In genomic region chr17:6261496-6261895, GRCh38 we compare ENCODE assay signal across 17 cellular contexts.
DNase-seq lines count a peak whose midpoint lies in the region; ATAC-seq and TF ChIP-seq lines count a peak whose summit lies in the region.
"Had no signal": no experiment of that assay in that cellular context is flagged by ENCODE, and none has a peak within 500 bp of the region (broad histone marks: within the 10 kb centered on the region; RNA-seq: fewer than 3 reads in every experiment).

No MANE protein-coding gene starts in this region.

- no peak overlapping the region for H3K9ac ChIP-seq in mesendoderm (ENCODE audit: low read length)

- BruUV-seq in MCF 10A (replicated peaks; lab: Mats Ljungman, UMichigan), result no TSS peak

- H3K27me3 ChIP-seq in breast epithelium, result peaks cover 0 to 17% of the 10 kb centered on the region in 2 donors
- H3K27me3 ChIP-seq in mesendoderm (ENCODE audit: insufficient read depth, low read length, poor library complexity), result no peaks in the 10 kb centered on the region
- H3K27me3 ChIP-seq in spleen (replicated peaks in 1 of 7), result peaks cover 0 to 16% (median 0%) of the 10 kb centered on the region in 7 donors
- H3K27me3 ChIP-seq: BE2C had no signal

- H3K18ac ChIP-seq in mesendoderm (ENCODE audit: low read length), result no peak overlapping the region

- H3K27me3 Mint-ChIP-seq in MCF 10A (ENCODE audit: insufficient read depth, unreplicated experiment) (peaks cover 95% of the 10 kb centered on the region), WTC11 (ENCODE audit: low read depth) (peaks cover 3% of the 10 kb centered on the region)

- DNase-seq in MCF 10A (ENCODE audit: unreplicated experiment) (no peak), breast epithelium (ENCODE audit: low spot score in 2 of 2) (no peak), WTC11 (ENCODE audit: low spot score) (no peak), mesendoderm (peak; percentile 23), renal cortical epithelial cell (ENCODE audit: low read depth) (peak; percentile 11), spleen (no peak), NCI-H1694 (lab: John Stamatoyannopoulos, UW) (no peak)
- DNase-seq: ACHN; BE2C; C1 segment of cervical spinal cord; CD4-positive, CD25-positive, alpha-beta regulatory T cell; CD8-positive, alpha-beta memory T cell; COR-L47; GOT3 had no signal

- intact Hi-C loops in MCF 10A (cut with micrococcal nuclease), result no loop called here
- intact Hi-C loops in breast epithelium (cut with DNase I; ENCODE audit: low total_unique reads), result no loop called here
- intact Hi-C loops in spleen (cut with DNase I; ENCODE audit: low total_unique reads), result no loop called here

- ATAC-seq in WTC11 (peak; percentile 35), GM19455 (IDR thresholded peaks at IDR 0.05; ENCODE audit: unreplicated experiment) (no peak)

- H3K36me3 Mint-ChIP-seq in MCF 10A (ENCODE audit: insufficient read depth, unreplicated experiment) (peaks cover 4% of the 10 kb centered on the region), WTC11 (peaks cover 10% of the 10 kb centered on the region)
- H3K36me3 Mint-ChIP-seq: CD4-positive, CD25-positive, alpha-beta regulatory T cell; CD8-positive, alpha-beta memory T cell had no signal

- H3K4me3 ChIP-seq in breast epithelium, result no peak overlapping the region
- no peak overlapping the region for H3K4me3 ChIP-seq in mesendoderm (ENCODE audit: low read length)
- no peak overlapping the region for H3K4me3 ChIP-seq in spleen
- H3K4me3 ChIP-seq: HAP-1 had no signal

- H3K56ac ChIP-seq in mesendoderm (ENCODE audit: low read length), result no peak overlapping the region

- no peak overlapping the region for H2BK120ac ChIP-seq in mesendoderm (ENCODE audit: low read depth, low read length)

- no peaks in the 10 kb centered on the region for H3K79me2 ChIP-seq in mesendoderm (ENCODE audit: control insufficient read depth, insufficient read depth, low read length)

- POLR2A ChIA-PET in MCF 10A (lab: Yijun Ruan, JAX), result no interaction called here
- POLR2A ChIA-PET in WTC11 (lab: Charles Lee), result no interaction called here

- H3K4me2 ChIP-seq in mesendoderm (ENCODE audit: low read length), result no peak overlapping the region

- H2AK5ac ChIP-seq in mesendoderm (ENCODE audit: low read length), result no peak overlapping the region

- no peak overlapping the region for H2BK5ac ChIP-seq in mesendoderm (ENCODE audit: low read length)

- H3K4me3 Mint-ChIP-seq in MCF 10A (ENCODE audit: unreplicated experiment) (no peak overlapping the region), WTC11 (no peak overlapping the region)
- H3K4me3 Mint-ChIP-seq: CD4-positive, CD25-positive, alpha-beta regulatory T cell; CD8-positive, alpha-beta memory T cell had no signal

- H3K9me3 Mint-ChIP-seq in MCF 10A (ENCODE audit: unreplicated experiment) (peaks cover 6% of the 10 kb centered on the region), WTC11 (peaks cover 26% of the 10 kb centered on the region)

- H3K4ac ChIP-seq in mesendoderm (ENCODE audit: low read depth, low read length), result no peak overlapping the region

- H3K27ac Mint-ChIP-seq in MCF 10A (ENCODE audit: low read depth, unreplicated experiment) (peak overlapping the region; percentile 49), WTC11 (peak overlapping the region; percentile 13; the same call in 1 of the 2 replicates)
- H3K27ac Mint-ChIP-seq: CD4-positive, CD25-positive, alpha-beta regulatory T cell; CD8-positive, alpha-beta memory T cell had no signal

- TF ChIP-seq CTCF in MCF 10A (IDR thresholded peaks at IDR 0.05; ENCODE audit: unreplicated experiment) (no peak), breast epithelium (IDR thresholded peaks at IDR 0.05) (no peak), WTC11 (IDR thresholded peaks at IDR 0.05) (no peak), spleen (IDR thresholded peaks at IDR 0.05 in 8 of 11, conservative IDR thresholded peaks at IDR 0.05 in 3 of 11) (no peak)

- H3K23ac ChIP-seq in mesendoderm (ENCODE audit: low read length), result no peak overlapping the region

- H3K27ac ChIP-seq in breast epithelium, result no peak overlapping the region
- H3K27ac ChIP-seq in mesendoderm (ENCODE audit: low read depth, low read length), result no peak overlapping the region
- H3K27ac ChIP-seq in spleen, result no peak overlapping the region
- H3K27ac ChIP-seq: HL-60 had no signal

- no peak overlapping the region for H4K5ac ChIP-seq in mesendoderm (ENCODE audit: low read length)

- no peak for TF ChIP-seq POLR2A in breast epithelium (IDR thresholded peaks at IDR 0.05)
- TF ChIP-seq POLR2A in spleen (IDR thresholded peaks at IDR 0.05), result no peak

- H3K9me3 ChIP-seq in breast epithelium (peaks cover 0 to 11% of the 10 kb centered on the region in 2 donors), spleen (peaks cover 0 to 10% (median 3%) of the 10 kb centered on the region in 8 donors)
- H3K9me3 ChIP-seq: BE2C, HAP-1 had no signal

- no CpG with 5 or more reads among the region's 6 CpGs for WGBS in mesendoderm (ENCODE audit: extremely low coverage, insufficient coverage, low lambda C conversion rate)
- 30 to 42% (median 41%) methylated on average over 6 of the region's 6 CpGs for WGBS in spleen, 5 donors

- no peak overlapping the region for H2BK15ac ChIP-seq in mesendoderm (replicated peaks; ENCODE audit: low read depth)

- H3K36me3 ChIP-seq in breast epithelium (no peaks in the 10 kb centered on the region), mesendoderm (ENCODE audit: control insufficient read depth, insufficient read depth, low read length) (no peaks in the 10 kb centered on the region), spleen (no peaks in the 10 kb centered on the region)
- H3K36me3 ChIP-seq: BE2C, HAP-1 had no signal

- no peaks in the 10 kb centered on the region for H3K4me1 ChIP-seq in breast epithelium
- H3K4me1 ChIP-seq in mesendoderm (ENCODE audit: control insufficient read depth, low read depth, low read length), result peaks cover 3% of the 10 kb centered on the region
- no peaks in the 10 kb centered on the region for H3K4me1 ChIP-seq in spleen
- H3K4me1 ChIP-seq: BE2C, HAP-1 had no signal

- no peaks in the 10 kb centered on the region for H3K4me1 Mint-ChIP-seq in MCF 10A (ENCODE audit: insufficient read depth, unreplicated experiment)
- H3K4me1 Mint-ChIP-seq in WTC11, result peaks cover 55% of the 10 kb centered on the region
- H3K4me1 Mint-ChIP-seq: CD4-positive, CD25-positive, alpha-beta regulatory T cell; CD8-positive, alpha-beta memory T cell had no signal

- no peak overlapping the region for H4K8ac ChIP-seq in mesendoderm (ENCODE audit: low read depth, low read length)

- no peaks in the 10 kb centered on the region for H3K79me1 ChIP-seq in mesendoderm (ENCODE audit: low read length)

- CTCF ChIA-PET in MCF 10A (lab: Yijun Ruan, JAX) (no interaction called here), WTC11 (lab: Charles Lee) (interaction anchor here (0.5 to 1.2 kb wide), 3 partner anchors 11 to 668 kb away, joined by 3 to 4 read pairs (median 3); no protein-coding TSS in a partner anchor)

TF ChIP-seq in WTC11, 78 proteins besides CTCF, POLR2A, EP300 and RAD21 (continues in another document):
- no peak for TF ChIP-seq E2F4 (CRISPR knock-in tag; IDR thresholded peaks at IDR 0.05; ENCODE audit: borderline replicate concordance, low read depth)
- TF ChIP-seq ZBTB21 (CRISPR knock-in tag; IDR thresholded peaks at IDR 0.05; ENCODE audit: borderline replicate concordance), result no peak
- TF ChIP-seq USF2 (CRISPR knock-in tag; IDR thresholded peaks at IDR 0.05), result no peak
- no peak for TF ChIP-seq SP1 (CRISPR knock-in tag; conservative IDR thresholded peaks at IDR 0.05)
- no peak for TF ChIP-seq NFATC4 (CRISPR knock-in tag; IDR thresholded peaks at IDR 0.05)
- no peak for TF ChIP-seq SMAD3 (CRISPR knock-in tag; IDR thresholded peaks at IDR 0.05; ENCODE audit: borderline replicate concordance)
- no peak for TF ChIP-seq TCF7 (CRISPR knock-in tag; IDR thresholded peaks at IDR 0.05; ENCODE audit: low read depth)
- TF ChIP-seq, protein P1, sequence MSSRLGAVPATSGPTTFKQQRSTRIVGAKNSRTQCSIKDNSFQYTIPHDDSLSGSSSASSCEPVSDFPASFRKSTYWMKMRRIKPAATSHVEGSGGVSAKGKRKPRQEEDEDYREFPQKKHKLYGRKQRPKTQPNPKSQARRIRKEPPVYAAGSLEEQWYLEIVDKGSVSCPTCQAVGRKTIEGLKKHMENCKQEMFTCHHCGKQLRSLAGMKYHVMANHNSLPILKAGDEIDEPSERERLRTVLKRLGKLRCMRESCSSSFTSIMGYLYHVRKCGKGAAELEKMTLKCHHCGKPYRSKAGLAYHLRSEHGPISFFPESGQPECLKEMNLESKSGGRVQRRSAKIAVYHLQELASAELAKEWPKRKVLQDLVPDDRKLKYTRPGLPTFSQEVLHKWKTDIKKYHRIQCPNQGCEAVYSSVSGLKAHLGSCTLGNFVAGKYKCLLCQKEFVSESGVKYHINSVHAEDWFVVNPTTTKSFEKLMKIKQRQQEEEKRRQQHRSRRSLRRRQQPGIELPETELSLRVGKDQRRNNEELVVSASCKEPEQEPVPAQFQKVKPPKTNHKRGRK (CRISPR knock-in tag; IDR thresholded peaks at IDR 0.05; ENCODE audit: borderline replicate concordance), result no peak

Comparison
In these comparisons a context has a peak if more than half of its experiments do, and no peak if none do; other contexts are left out.
1. DNase-seq: peak in mesendoderm (single experiment) and renal cortical epithelial cell (single experiment); none in MCF 10A (single experiment), breast epithelium (0 of 2), WTC11 (single experiment), spleen (single experiment) and NCI-H1694 (single experiment).